ENCODE assay signal across 14 cellular contexts in genomic region chr14:60658909-60659585, GRCh38. TPM values are rescaled to one million over a fixed set of nuclear protein-coding genes. Genes with fewer than 3 reads are reported as not detected.
A peak's percentile ranks its signal among the peaks of the same experiment; 100 is the strongest.
DNase-seq lines count a peak whose midpoint lies in the region; ATAC-seq and TF ChIP-seq lines count a peak whose summit lies in the region.
"Had no signal": no experiment of that assay in that cellular context is flagged by ENCODE, and none has a peak within 500 bp of the region (broad histone marks: within the 10 kb centered on the region; RNA-seq: fewer than 3 reads in every experiment).

No MANE protein-coding gene starts in this region.

- H3K4me1 ChIP-seq in GM23248 (ENCODE audit: insufficient read depth), result peaks cover 13% of the 10 kb centered on the region

- no peak for DNase-seq in CD4-positive, alpha-beta T cell
- peak; percentile 9 to 47 for DNase-seq in SHP77 (lab: John Stamatoyannopoulos, UW)
- DNase-seq in natural killer cell, result no peak
- no peak for DNase-seq in GM23248
- no peak for DNase-seq in left ventricle myocardium superior
- no peak for DNase-seq in activated CD4-positive, alpha-beta memory T cell treated with anti-CD3 and anti-CD28 coated beads for 36 hours
- DNase-seq in nucleus accumbens (lab: John Stamatoyannopoulos, UW), result no peak
- DNase-seq: activated CD4-positive, alpha-beta T cell treated with anti-CD3 and anti-CD28 coated beads, Interleukin-2, amount 10 ng/mL, durations not matched to agents 7 days and 5 days; activated naive CD4-positive, alpha-beta T cell treated with anti-CD3 and anti-CD28 coated beads, Interleukin-2, amount 10 ng/mL, durations not matched to agents 7 days and 5 days; colonic mucosa; esophagus squamous epithelium; GOT3; KG1 had no signal

- no peaks in the 10 kb centered on the region for H3K36me3 Mint-ChIP-seq in CD4-positive, alpha-beta T cell (ENCODE audit: low read depth)
- no peaks in the 10 kb centered on the region for H3K36me3 Mint-ChIP-seq in IgD-negative memory B cell
- no peaks in the 10 kb centered on the region for H3K36me3 Mint-ChIP-seq in natural killer cell
- H3K36me3 Mint-ChIP-seq in activated CD4-positive, alpha-beta memory T cell treated with anti-CD3 and anti-CD28 coated beads for 36 hours, result no peaks in the 10 kb centered on the region

- intact Hi-C loops in CD4-positive, alpha-beta T cell (cut with DNase I, micrococcal nuclease), result no loop called here
- intact Hi-C loops in natural killer cell (cut with micrococcal nuclease), result no loop called here
- intact Hi-C loops in left ventricle myocardium superior (cut with micrococcal nuclease), result no loop called here
- intact Hi-C loops in activated CD4-positive, alpha-beta memory T cell treated with anti-CD3 and anti-CD28 coated beads for 36 hours (cut with micrococcal nuclease), result loop anchor here (1.0 kb wide), 1 partner anchor 366 kb away; no protein-coding TSS in a partner anchor

- in situ Hi-C loops in GM23248 (cut with MboI), result no loop called here

- H3K9ac ChIP-seq in GM23248, result no peak overlapping the region

- H3K4me2 ChIP-seq in GM23248 (ENCODE audit: unreplicated experiment), result no peak overlapping the region

- H3K36me3 ChIP-seq in GM23248 (ENCODE audit: low read depth), result no peaks in the 10 kb centered on the region
- H3K36me3 ChIP-seq: colonic mucosa, esophagus squamous epithelium had no signal

- H3K9me3 ChIP-seq in CD4-positive, alpha-beta T cell (ENCODE audit: control insufficient read depth, low read length), result no peaks in the 10 kb centered on the region
- no peaks in the 10 kb centered on the region for H3K9me3 ChIP-seq in GM23248 (ENCODE audit: low read depth)
- H3K9me3 ChIP-seq: colonic mucosa, esophagus squamous epithelium had no signal

- 76 to 79% methylated on average over 4 of the region's 4 CpGs for WGBS in GM23248 (ENCODE audit: low coverage in 1 of 2, low lambda C conversion rate in 2 of 2, missing lambda C conversion rate in 2 of 2), 2 experiments

- CTCF ChIA-PET in CD4-positive, alpha-beta T cell (lab: Charles Lee), result no interaction called here
- CTCF ChIA-PET in activated CD4-positive, alpha-beta memory T cell treated with anti-CD3 and anti-CD28 coated beads for 36 hours (lab: Charles Lee), result interaction anchor here (0.6 kb wide), 1 partner anchor 593 kb away, joined by 3 read pairs; no protein-coding TSS in a partner anchor

- H3K4me3 ChIP-seq in GM23248, result no peak overlapping the region
- H3K4me3 ChIP-seq: colonic mucosa, esophagus squamous epithelium had no signal

- TF ChIP-seq CTCF in CD4-positive, alpha-beta T cell (IDR thresholded peaks at IDR 0.05), result no peak
- no peak for TF ChIP-seq CTCF in natural killer cell (IDR thresholded peaks at IDR 0.05)

- H3K27ac Mint-ChIP-seq in CD4-positive, alpha-beta T cell, result no peak overlapping the region
- H3K27ac Mint-ChIP-seq in IgD-negative memory B cell (peak overlapping the region in 2 of 3 donors; percentile 43 to 69), natural killer cell (no peak overlapping the region)
- H3K27ac Mint-ChIP-seq in activated CD4-positive, alpha-beta memory T cell treated with anti-CD3 and anti-CD28 coated beads for 36 hours, result no peak overlapping the region
- H3K27ac Mint-ChIP-seq: activated CD4-positive, alpha-beta T cell treated with anti-CD3 and anti-CD28 coated beads, Interleukin-2, amount 10 ng/mL, durations not matched to agents 7 days and 5 days; activated naive CD4-positive, alpha-beta T cell treated with anti-CD3 and anti-CD28 coated beads, Interleukin-2, amount 10 ng/mL, durations not matched to agents 7 days and 5 days had no signal

- peaks cover 12% of the 10 kb centered on the region for H3F3A ChIP-seq in GM23248 (ENCODE audit: insufficient read depth)

- no peak overlapping the region for H3K27ac ChIP-seq in CD4-positive, alpha-beta T cell (ENCODE audit: low read depth, low read length)
- H3K27ac ChIP-seq in GM23248, result no peak overlapping the region
- H3K27ac ChIP-seq: colonic mucosa, esophagus squamous epithelium had no signal

- no peaks in the 10 kb centered on the region for H3K9me3 Mint-ChIP-seq in CD4-positive, alpha-beta T cell
- peaks cover 0 to 9% (median 0%) of the 10 kb centered on the region in 3 donors for H3K9me3 Mint-ChIP-seq in IgD-negative memory B cell
- H3K9me3 Mint-ChIP-seq in natural killer cell, result no peaks in the 10 kb centered on the region
- no peaks in the 10 kb centered on the region for H3K9me3 Mint-ChIP-seq in activated CD4-positive, alpha-beta memory T cell treated with anti-CD3 and anti-CD28 coated beads for 36 hours
- H3K9me3 Mint-ChIP-seq: activated CD4-positive, alpha-beta T cell treated with anti-CD3 and anti-CD28 coated beads, Interleukin-2, amount 10 ng/mL, durations not matched to agents 7 days and 5 days; activated naive CD4-positive, alpha-beta T cell treated with anti-CD3 and anti-CD28 coated beads, Interleukin-2, amount 10 ng/mL, durations not matched to agents 7 days and 5 days had no signal

- H3K9me2 ChIP-seq in GM23248 (ENCODE audit: insufficient read depth), result no peaks in the 10 kb centered on the region

- H3K79me2 ChIP-seq in GM23248 (ENCODE audit: insufficient read depth), result no peaks in the 10 kb centered on the region

- H3K27me3 Mint-ChIP-seq in CD4-positive, alpha-beta T cell, result peaks cover 92% of the 10 kb centered on the region
- H3K27me3 Mint-ChIP-seq in IgD-negative memory B cell (peaks cover 66% of the 10 kb centered on the region), natural killer cell (ENCODE audit: low read depth in 2 of 2) (peaks cover 69 to 75% of the 10 kb centered on the region in 2 donors)
- H3K27me3 Mint-ChIP-seq in activated CD4-positive, alpha-beta memory T cell treated with anti-CD3 and anti-CD28 coated beads for 36 hours, result peaks cover 65% of the 10 kb centered on the region

- H4K20me1 ChIP-seq in GM23248 (ENCODE audit: insufficient read depth), result no peaks in the 10 kb centered on the region

- H3K27me3 ChIP-seq in CD4-positive, alpha-beta T cell (ENCODE audit: control insufficient read depth, insufficient read depth, low read length), result peaks cover 76% of the 10 kb centered on the region
- no peaks in the 10 kb centered on the region for H3K27me3 ChIP-seq in GM23248 (replicated peaks; ENCODE audit: insufficient read depth)

- H2AFZ ChIP-seq in GM23248, result no peak overlapping the region

- ATAC-seq in CD4-positive, alpha-beta T cell (ENCODE audit: poor library complexity), result no peak
- ATAC-seq in natural killer cell (no peak), left ventricle myocardium superior (no peak)

- H3K4me1 Mint-ChIP-seq in CD4-positive, alpha-beta T cell (ENCODE audit: low read depth), result peaks cover 34% of the 10 kb centered on the region
- H3K4me1 Mint-ChIP-seq in IgD-negative memory B cell, result peaks cover 17 to 42% (median 23%) of the 10 kb centered on the region in 3 donors
- H3K4me1 Mint-ChIP-seq in natural killer cell, result peaks cover 21 to 22% of the 10 kb centered on the region in 2 donors
- peaks cover 23% of the 10 kb centered on the region for H3K4me1 Mint-ChIP-seq in activated CD4-positive, alpha-beta memory T cell treated with anti-CD3 and anti-CD28 coated beads for 36 hours (ENCODE audit: low read depth)

- POLR2A ChIA-PET in CD4-positive, alpha-beta T cell (lab: Charles Lee), result no interaction called here
- POLR2A ChIA-PET in activated CD4-positive, alpha-beta memory T cell treated with anti-CD3 and anti-CD28 coated beads for 36 hours (lab: Charles Lee), result interaction anchor here (0.6 kb wide), 1 partner anchor 125 kb away, joined by 4 read pairs; no protein-coding TSS in a partner anchor

- H3K4me3 Mint-ChIP-seq in CD4-positive, alpha-beta T cell, result peak overlapping the region; percentile 17
- H3K4me3 Mint-ChIP-seq in IgD-negative memory B cell (peak overlapping the region; percentile 18 to 87 (median 43)), natural killer cell (peak overlapping the region; percentile 90)
- H3K4me3 Mint-ChIP-seq in activated CD4-positive, alpha-beta memory T cell treated with anti-CD3 and anti-CD28 coated beads for 36 hours, result no peak overlapping the region

RNA-seq across cellular contexts. Expression of gene SIX1, which starts 9.8 kb away (rescaled TPM):
- not detected for total RNA-seq in CD4-positive, alpha-beta T cell
- polyA plus RNA-seq in IgD-negative memory B cell, result not detected
- not detected for total RNA-seq in natural killer cell
- total RNA-seq in GM23248 (2014; rRNA removed; shearing (Covaris generic)), result 7.8 and 11.7 TPM in 2 replicates
- 11.4 and 12.6 TPM in 2 replicates for polyA plus RNA-seq in GM23248 (2016; fragmentation: Nextera tagmentation; extraction: Ambion mirVana)
- not detected for total RNA-seq in left ventricle myocardium superior
- not detected for total RNA-seq in activated CD4-positive, alpha-beta memory T cell treated with anti-CD3 and anti-CD28 coated beads for 36 hours
- total RNA-seq: activated CD4-positive, alpha-beta T cell treated with anti-CD3 and anti-CD28 coated beads, Interleukin-2, amount 10 ng/mL, durations not matched to agents 7 days and 5 days; colonic mucosa had no signal

Comparison
In these comparisons a context has a peak if more than half of its experiments do, and no peak if none do; other contexts are left out.
1. DNase-seq: peak in SHP77 (2 of 2); none in CD4-positive, alpha-beta T cell (0 of 10), natural killer cell (single experiment), GM23248 (single experiment), left ventricle myocardium superior (single experiment), activated CD4-positive, alpha-beta memory T cell treated with anti-CD3 and anti-CD28 coated beads for 36 hours (single experiment) and nucleus accumbens (0 of 56).
2. H3K27ac Mint-ChIP-seq: peak in IgD-negative memory B cell (2 of 3); none in CD4-positive, alpha-beta T cell (single experiment), natural killer cell (0 of 2) and activated CD4-positive, alpha-beta memory T cell treated with anti-CD3 and anti-CD28 coated beads for 36 hours (single experiment).